In genomic region chr19:29610574-29611271, GRCh38 we compare ENCODE assay signal across 8 cellular contexts. TPM values are rescaled to one million over a fixed set of nuclear protein-coding genes. Genes with fewer than 3 reads are reported as not detected.
DNase-seq lines count a peak whose midpoint lies in the region; ATAC-seq, FAIRE-seq and TF ChIP-seq lines count a peak whose summit lies in the region.

No MANE protein-coding gene starts in this region.

- peaks cover 5 to 34% (median 28%) of the 10 kb centered on the region in 3 donors for H3K36me3 ChIP-seq in pancreas

- no peaks in the 10 kb centered on the region for H3K27me3 ChIP-seq in pancreas

- peaks cover 16% of the 10 kb centered on the region for H3K4me1 Mint-ChIP-seq in type B pancreatic cell (ENCODE audit: unreplicated experiment)

- TF ChIP-seq POLR2A in Raji (IDR thresholded peaks at IDR 0.05; ENCODE audit: insufficient read depth, low read depth, low read length) = 0 out of 2 replicates have a peak, but pooled peaks have one; percentile 25

- TF ChIP-seq CTCF in pancreas (IDR thresholded peaks at IDR 0.05) (peak; percentile 73 to 88 (median 85)), type B pancreatic cell (conservative IDR thresholded peaks at IDR 0.05) (peak; percentile 92)

- H3K4me1 ChIP-seq in pancreas = peaks cover 0 to 9% (median 0%) of the 10 kb centered on the region in 3 donors

- FAIRE-seq in frontal cortex (lab: Jason Lieb, UNC) (no peak), pancreas (lab: Jason Lieb, UNC) (no peak)

- peak; percentile 90 for DNase-seq in ELF-1 (ENCODE audit: low read depth, low spot score)
- peak; percentile 75 for DNase-seq in Jurkat, Clone E6-1 (ENCODE audit: low read depth, low spot score)
- peak; percentile 72 for DNase-seq in activated effector memory CD4-positive, alpha-beta T cell treated with Interleukin-2 at 50 U/mL for 16 hours
- DNase-seq in frontal cortex (ENCODE audit: low spot score in 2 of 2) = peak; percentile 79 to 88
- DNase-seq in pancreas = peak; percentile 66 to 87 (median 80)
- DNase-seq in type B pancreatic cell (ENCODE audit: extremely low spot score, unreplicated experiment) = peak; percentile 85

- H3K36me3 Mint-ChIP-seq in type B pancreatic cell = peaks cover 4% of the 10 kb centered on the region

- no peak overlapping the region for H3K27ac Mint-ChIP-seq in type B pancreatic cell

- ATAC-seq in GM21717 (IDR thresholded peaks at IDR 0.05; ENCODE audit: unreplicated experiment) (peak; percentile 53), pancreas (peak; percentile 54 to 80 (median 78))

- no peak overlapping the region for H3K4me3 ChIP-seq in Jurkat, Clone E6-1 (ENCODE audit: low read length)
- H3K4me3 ChIP-seq in pancreas = no peak overlapping the region

- 38 to 42% methylated on average over 19 of the region's 19 CpGs for WGBS in pancreas, 2 donors

- H3K27ac ChIP-seq in pancreas = no peak overlapping the region

- intact Hi-C loops in pancreas (cut with DNase I) = loop anchor here in 2 of 3 donors (5.0 to 10.0 kb wide), 3 partner anchors 54 to 107 kb away; partner anchors contain the start of genes C19orf12 (in 2 of the 2) and PLEKHF1 (in 1 of the 2)

- H3K9me3 ChIP-seq in pancreas = no peaks in the 10 kb centered on the region

- H3K27me3 Mint-ChIP-seq in type B pancreatic cell = peaks cover 3% of the 10 kb centered on the region

- peak overlapping the region; percentile 57 for H3K4me3 Mint-ChIP-seq in type B pancreatic cell

- no peaks in the 10 kb centered on the region for H3K9me3 Mint-ChIP-seq in type B pancreatic cell

RNA-seq across cellular contexts. Expression of gene POP4, which starts 4.6 kb away (rescaled TPM):
- 134 TPM for polyA plus RNA-seq in Jurkat, Clone E6-1 (2012; ENCODE audit: insufficient read depth, insufficient read length)
- total RNA-seq in frontal cortex = 35.5 TPM
- total RNA-seq in pancreas = 10 to 100 TPM; 14.3 to 32.3 (median 23.1) TPM
- polyA plus RNA-seq in pancreas = 10 to 100 TPM; 26.3 to 50.3 TPM
- total RNA-seq in type B pancreatic cell (ENCODE audit: low replicate concordance) = 48.4 and 51.3 TPM in 2 replicates

RNA-seq across cellular contexts. Expression of gene PLEKHF1, which starts 54.5 kb away (rescaled TPM):
- polyA plus RNA-seq in Jurkat, Clone E6-1 (2012; ENCODE audit: insufficient read depth, insufficient read length) = 23.0 TPM
- 2.0 TPM for total RNA-seq in frontal cortex
- total RNA-seq in pancreas = 1 to 10 TPM; 2.1 to 8.4 (median 3.7) TPM
- 1 to 10 TPM; 9.1 to 9.3 TPM for polyA plus RNA-seq in pancreas
- 6.3 and 16.9 TPM in 2 replicates for total RNA-seq in type B pancreatic cell (ENCODE audit: low replicate concordance)
